Comparison of ENCODE assay signal across 26 cellular contexts in genomic region chr10:1782841-1783240, GRCh38. TPM values are rescaled to one million over a fixed set of nuclear protein-coding genes. Genes with fewer than 3 reads are reported as not detected.
DNase-seq lines count a peak whose midpoint lies in the region; TF ChIP-seq lines count a peak whose summit lies in the region.
"Had no signal": no experiment of that assay in that cellular context is flagged by ENCODE, and none has a peak within 500 bp of the region (broad histone marks: within the 10 kb centered on the region; RNA-seq: fewer than 3 reads in every experiment).

No MANE protein-coding gene starts in this region.

- H3K27ac ChIP-seq in VCaP = peak overlapping the region; percentile 43; the same call in 1 of the 2 replicates
- H3K27ac ChIP-seq: 22Rv1, C4-2B, GM23248 had no signal

- peaks cover 47% of the 10 kb centered on the region for H3K9me3 Mint-ChIP-seq in HFFc6

- no peaks in the 10 kb centered on the region for H3K36me3 Mint-ChIP-seq in HFFc6 (ENCODE audit: low read depth)
- H3K36me3 Mint-ChIP-seq: CD8-positive, alpha-beta memory T cell had no signal

- no peak overlapping the region for H3K4me3 Mint-ChIP-seq in HFFc6
- H3K4me3 Mint-ChIP-seq: B cell; CD8-positive, alpha-beta memory T cell; T-helper 1 cell treated with Interleukin-12 subunit alpha and Interleukin-12 subunit beta and Interleukin-4 antibody, amounts not matched to agents 30 μg/mL and 1 μg/mL, for 36 hours had no signal

- no peak overlapping the region for H3K27ac Mint-ChIP-seq in HFFc6
- H3K27ac Mint-ChIP-seq: B cell; CD8-positive, alpha-beta memory T cell; T-helper 1 cell treated with Interleukin-12 subunit alpha and Interleukin-12 subunit beta and Interleukin-4 antibody, amounts not matched to agents 30 μg/mL and 1 μg/mL, for 36 hours had no signal

- H3K27me3 Mint-ChIP-seq in HFFc6 (ENCODE audit: insufficient read depth) = no peaks in the 10 kb centered on the region

- peak in 2 of 3 experiments; percentile 6 to 49 for DNase-seq in NCI-H1417 (lab: John Stamatoyannopoulos, UW)
- DNase-seq in NCI-H1417 treated with DMSO at 0.1 percent for 48 hours (lab: John Stamatoyannopoulos, UW) = no peak
- peak; percentile 7 to 38 for DNase-seq in NCI-H2081 (lab: John Stamatoyannopoulos, UW)
- DNase-seq in NCI-H510A treated with DMSO at 0.1 percent for 48 hours (lab: John Stamatoyannopoulos, UW) = peak; percentile 41
- DNase-seq in EL = no peak
- DNase-seq in HFFc6 = no peak
- DNase-seq in kidney tubule cell (ENCODE audit: low spot score) = no peak
- DNase-seq: Calu3; CD8-positive, alpha-beta memory T cell; GM23248; H7; KBM-7; MG63; NCI-H1105 treated with DMSO at 0.1 percent for 48 hours; NCI-H1694; NCI-H526 treated with DMSO at 0.1 percent for 48 hours; NK-92 treated with Interleukin-12 subunit alpha and Interleukin-12 subunit beta, amount 100 ng/mL, for 24 hours; PC-3; SK-N-SH; SW 1271 had no signal

- TF ChIP-seq CTCF in VCaP (conservative IDR thresholded peaks at IDR 0.05) = no peak
- TF ChIP-seq CTCF in HFFc6 (IDR thresholded peaks at IDR 0.05) = no peak

- no peaks in the 10 kb centered on the region for H3K4me1 Mint-ChIP-seq in HFFc6 (ENCODE audit: low read depth)
- H3K4me1 Mint-ChIP-seq: B cell; CD8-positive, alpha-beta memory T cell had no signal

RNA-seq across cellular contexts. Expression of gene ADARB2, which starts 45.5 kb away (rescaled TPM):
- not detected for total RNA-seq in HFFc6 (2021; fragmentation: NEBNext Ultra II Directional; extraction: Animal tissue kit (Norgen Biotek cat#: 25700))
- total RNA-seq: Calu3; CD8-positive, alpha-beta memory T cell; G401; GM23248; PC-3 had no signal

Comparison
In these comparisons a context has a peak if more than half of its experiments do, and no peak if none do; other contexts are left out.
1. DNase-seq: peak in NCI-H1417 (2 of 3), NCI-H2081 (2 of 2) and NCI-H510A treated with DMSO at 0.1 percent for 48 hours (single experiment); none in NCI-H1417 treated with DMSO at 0.1 percent for 48 hours (single experiment), EL (single experiment), HFFc6 (single experiment) and kidney tubule cell (single experiment).